14 cellular contexts compared by ENCODE assay signal in genomic region chr16:14205666-14206065, GRCh38.
"Had no signal": no experiment of that assay in that cellular context is flagged by ENCODE, and none has a peak within 500 bp of the region (broad histone marks: within the 10 kb centered on the region; RNA-seq: fewer than 3 reads in every experiment).

No MANE protein-coding gene starts in this region.

- H3K4me3 ChIP-seq: right atrium auricular region, transverse colon had no signal

- H3K9me3 Mint-ChIP-seq: activated B cell treated with CpG ODN at 0.5 μM for 24 hours; effector memory CD8-positive, alpha-beta T cell; naive thymus-derived CD4-positive, alpha-beta T cell; T-helper 1 cell treated with Interleukin-12 subunit alpha and Interleukin-12 subunit beta and Interleukin-4 antibody, amounts not matched to agents 30 μg/mL and 1 μg/mL, for 36 hours had no signal

- H3K36me3 ChIP-seq: right atrium auricular region, transverse colon had no signal

- H3K27ac Mint-ChIP-seq: activated B cell treated with CpG ODN at 0.5 μM for 24 hours; effector memory CD8-positive, alpha-beta T cell; naive thymus-derived CD4-positive, alpha-beta T cell; T-helper 1 cell treated with Interleukin-12 subunit alpha and Interleukin-12 subunit beta and Interleukin-4 antibody, amounts not matched to agents 30 μg/mL and 1 μg/mL, for 36 hours had no signal

- ATAC-seq: effector memory CD8-positive, alpha-beta T cell; naive thymus-derived CD4-positive, alpha-beta T cell had no signal

- H3K27me3 Mint-ChIP-seq: activated B cell treated with CpG ODN at 0.5 μM for 24 hours; effector memory CD8-positive, alpha-beta T cell; naive thymus-derived CD4-positive, alpha-beta T cell had no signal

- H3K27me3 ChIP-seq: right atrium auricular region, transverse colon had no signal

- H3K4me1 Mint-ChIP-seq: activated B cell treated with CpG ODN at 0.5 μM for 24 hours had no signal

- H3K27ac ChIP-seq: epithelial cell of prostate, right atrium auricular region, transverse colon had no signal

- H3K4me3 Mint-ChIP-seq: activated B cell treated with CpG ODN at 0.5 μM for 24 hours; effector memory CD8-positive, alpha-beta T cell; naive thymus-derived CD4-positive, alpha-beta T cell; T-helper 1 cell treated with Interleukin-12 subunit alpha and Interleukin-12 subunit beta and Interleukin-4 antibody, amounts not matched to agents 30 μg/mL and 1 μg/mL, for 36 hours had no signal

- H3K9me3 ChIP-seq: right atrium auricular region, transverse colon had no signal

- DNase-seq: activated B cell treated with CpG ODN at 0.5 μM for 24 hours; activated naive CD4-positive, alpha-beta T cell; central memory CD4-positive, alpha-beta T cell; effector memory CD8-positive, alpha-beta T cell; foreskin fibroblast; naive thymus-derived CD4-positive, alpha-beta T cell; posterior cingulate gyrus; small intestine; stimulated activated naive CD4-positive, alpha-beta T cell; substantia nigra; transverse colon had no signal
